Comparison of ENCODE assay signal across 11 cellular contexts in genomic region chr1:57117753-57118152, GRCh38.
"Had no signal": no experiment of that assay in that cellular context is flagged by ENCODE, and none has a peak within 500 bp of the region (broad histone marks: within the 10 kb centered on the region; RNA-seq: fewer than 3 reads in every experiment).

No MANE protein-coding gene starts in this region.

- H3K4me1 ChIP-seq: HAP-1 had no signal

- H3K4me3 ChIP-seq: GM23248, GM23338, HAP-1 had no signal

- H2AFZ ChIP-seq: GM23248, GM23338 had no signal

- H3K36me3 ChIP-seq: HAP-1 had no signal

- H3K27ac ChIP-seq: GM23248 had no signal

- FAIRE-seq: H1, H54 had no signal

- DNase-seq: GM23248, GOT3, H7, H9, HCEC 1CT, HFFc6 had no signal

- H3K9ac ChIP-seq: GM23248 had no signal

- H3K4me2 ChIP-seq: GM23338 had no signal

- H3K9me3 ChIP-seq: HAP-1 had no signal

- ATAC-seq: GM23338, HCT116 had no signal
